ENCODE assay signal across 29 cellular contexts in genomic region chr14:99857551-99857950, GRCh38.
"Had no signal": no experiment of that assay in that cellular context is flagged by ENCODE, and none has a peak within 500 bp of the region (broad histone marks: within the 10 kb centered on the region; RNA-seq: fewer than 3 reads in every experiment).

No MANE protein-coding gene starts in this region.

- H3K36me3 ChIP-seq: suprapubic skin, thoracic aorta, thyroid gland, tibial artery, transverse colon, upper lobe of right lung, uterus, vagina had no signal

- H3K4me1 Mint-ChIP-seq: stimulated activated effector memory CD8-positive, alpha-beta T cell treated with anti-CD3 and anti-CD28 coated beads, Interleukin-12 subunit alpha, Interleukin-12 subunit beta, amount 100 ng/mL, for 72 hours; stimulated activated memory B cell treated with anti-CD40 and anti-IgM and Interleukin-4, amounts not matched to agents 10 μg/mL and 1 μg/mL and 100 μg/mL, for 72 hours; stimulated activated naive CD8-positive, alpha-beta T cell treated with anti-CD3 and anti-CD28 coated beads, Interleukin-15, amount 100 ng/mL, for 72 hours had no signal

- H3K27me3 Mint-ChIP-seq: type B pancreatic cell had no signal

- H3K27me3 ChIP-seq: stomach, suprapubic skin, testis, thyroid gland, tibial artery, tibial nerve, transverse colon, upper lobe of left lung, upper lobe of right lung, uterus, vagina had no signal

- H3K4me1 ChIP-seq: testis, transverse colon, upper lobe of right lung, vagina had no signal

- H3K9me3 ChIP-seq: stomach, suprapubic skin, testis, thoracic aorta, thyroid gland, tibial artery, tibial nerve, transverse colon, upper lobe of left lung, upper lobe of right lung, uterus, vagina had no signal

- H3K36me3 Mint-ChIP-seq: stimulated activated effector memory CD8-positive, alpha-beta T cell treated with anti-CD3 and anti-CD28 coated beads, Interleukin-12 subunit alpha, Interleukin-12 subunit beta, amount 100 ng/mL, for 72 hours; stimulated activated memory B cell treated with anti-CD40 and anti-IgM and Interleukin-4, amounts not matched to agents 10 μg/mL and 1 μg/mL and 100 μg/mL, for 72 hours; stimulated activated naive B cell treated with anti-CD40 and anti-IgM and Interleukin-4, amounts not matched to agents 10 μg/mL and 1 μg/mL and 100 μg/mL, for 72 hours had no signal

- H3K4me3 Mint-ChIP-seq: stimulated activated effector memory CD8-positive, alpha-beta T cell treated with anti-CD3 and anti-CD28 coated beads, Interleukin-12 subunit alpha, Interleukin-12 subunit beta, amount 100 ng/mL, for 72 hours; stimulated activated memory B cell treated with anti-CD40 and anti-IgM and Interleukin-4, amounts not matched to agents 10 μg/mL and 1 μg/mL and 100 μg/mL, for 72 hours; stimulated activated naive B cell treated with anti-CD40 and anti-IgM and Interleukin-4, amounts not matched to agents 10 μg/mL and 1 μg/mL and 100 μg/mL, for 72 hours; stimulated activated naive CD8-positive, alpha-beta T cell treated with anti-CD3 and anti-CD28 coated beads, Interleukin-15, amount 100 ng/mL, for 72 hours; stimulated activated naive CD8-positive, alpha-beta T cell treated with anti-CD3 and anti-CD28 coated beads, Interleukin-15, Interleukin-2, amounts not matched to agents 100 ng/mL and 50 ng/mL, for 24 hours; type B pancreatic cell had no signal

- DNase-seq: stimulated activated CD4-positive, alpha-beta T cell treated with anti-CD3 and anti-CD28 coated beads, Interleukin-2, amount 100 ng/mL, for 48 hours; stimulated activated CD4-positive, alpha-beta T cell treated with anti-CD3 and anti-CD28 coated beads, Interleukin-4, amount 100 ng/mL, for 1 hour; stimulated activated CD4-positive, alpha-beta T cell treated with anti-CD3 and anti-CD28 coated beads, Interleukin-4, amount 100 ng/mL, for 24 hours; stimulated activated CD4-positive, alpha-beta T cell treated with anti-CD3 and anti-CD28 coated beads, Interleukin-4, amount 100 ng/mL, for 4 hours; stimulated activated CD8-positive, alpha-beta memory T cell treated with anti-CD3 and anti-CD28 coated beads, Interleukin-4, amount 100 ng/mL, for 48 hours; stimulated activated naive B cell treated with anti-CD40 and anti-IgM and Interleukin-4, amounts not matched to agents 10 μg/mL and 1 μg/mL and 100 μg/mL, for 72 hours; stimulated activated naive CD4-positive, alpha-beta T cell; stimulated activated naive CD4-positive, alpha-beta T cell treated with Interleukin-2 at 50 U/mL for 16 hours; stimulated activated naive CD8-positive, alpha-beta T cell treated with anti-CD3 and anti-CD28 coated beads, Interleukin-15, amount 100 ng/mL, for 72 hours; stimulated activated naive CD8-positive, alpha-beta T cell treated with anti-CD3 and anti-CD28 coated beads, Interleukin-15, Interleukin-2, amounts not matched to agents 100 U/mL and 50 U/mL, for 24 hours; stomach; substantia nigra; testis; thyroid gland; tibial artery; transverse colon; trophoblast cell; upper lobe of left lung; upper lobe of right lung; uterus had no signal

- FAIRE-seq: urothelium cell line had no signal

- H3K27ac ChIP-seq: stomach, suprapubic skin, testis, thoracic aorta, thyroid gland, tibial artery, tibial nerve, transverse colon, upper lobe of left lung, upper lobe of right lung, uterus, vagina had no signal

- H3K4me3 ChIP-seq: stomach, suprapubic skin, testis, thoracic aorta, thyroid gland, tibial artery, tibial nerve, transverse colon, upper lobe of left lung, upper lobe of right lung, uterus, vagina had no signal

- H3K27ac Mint-ChIP-seq: stimulated activated effector memory CD8-positive, alpha-beta T cell treated with anti-CD3 and anti-CD28 coated beads, Interleukin-12 subunit alpha, Interleukin-12 subunit beta, amount 100 ng/mL, for 72 hours; stimulated activated memory B cell treated with anti-CD40 and anti-IgM and Interleukin-4, amounts not matched to agents 10 μg/mL and 1 μg/mL and 100 μg/mL, for 72 hours; stimulated activated naive B cell treated with anti-CD40 and anti-IgM and Interleukin-4, amounts not matched to agents 10 μg/mL and 1 μg/mL and 100 μg/mL, for 72 hours; stimulated activated naive CD8-positive, alpha-beta T cell treated with anti-CD3 and anti-CD28 coated beads, Interleukin-15, amount 100 ng/mL, for 72 hours; stimulated activated naive CD8-positive, alpha-beta T cell treated with anti-CD3 and anti-CD28 coated beads, Interleukin-15, Interleukin-2, amounts not matched to agents 100 ng/mL and 50 ng/mL, for 24 hours; type B pancreatic cell had no signal

- H3K9me3 Mint-ChIP-seq: stimulated activated effector memory CD8-positive, alpha-beta T cell treated with anti-CD3 and anti-CD28 coated beads, Interleukin-12 subunit alpha, Interleukin-12 subunit beta, amount 100 ng/mL, for 72 hours; stimulated activated memory B cell treated with anti-CD40 and anti-IgM and Interleukin-4, amounts not matched to agents 10 μg/mL and 1 μg/mL and 100 μg/mL, for 72 hours; stimulated activated naive CD8-positive, alpha-beta T cell treated with anti-CD3 and anti-CD28 coated beads, Interleukin-15, amount 100 ng/mL, for 72 hours; stimulated activated naive CD8-positive, alpha-beta T cell treated with anti-CD3 and anti-CD28 coated beads, Interleukin-15, Interleukin-2, amounts not matched to agents 100 ng/mL and 50 ng/mL, for 24 hours; type B pancreatic cell had no signal
